Comparison of ENCODE assay signal across 2 cellular contexts in the genomic region with DNA sequence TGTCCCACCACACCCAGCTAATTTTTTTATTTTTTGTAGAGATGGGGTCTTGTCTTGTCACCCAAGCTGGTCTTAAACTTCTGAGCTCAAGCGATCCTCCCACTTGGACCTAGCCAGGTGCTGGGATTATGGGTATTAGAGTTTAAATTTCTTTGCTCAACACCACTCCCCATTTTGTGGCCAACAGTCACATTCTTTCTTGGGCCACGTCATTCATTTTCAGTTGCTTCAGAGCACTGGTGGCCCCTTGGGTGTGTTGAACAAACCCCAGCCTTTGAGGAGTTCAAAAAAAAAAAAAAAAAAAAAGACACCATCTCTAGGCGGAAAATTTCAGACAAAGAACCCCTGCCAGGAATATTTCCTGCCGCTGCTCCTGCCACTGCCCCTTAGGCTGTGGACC. TPM values are rescaled to one million over a fixed set of nuclear protein-coding genes. Genes with fewer than 3 reads are reported as not detected.
"Had no signal": no experiment of that assay in that cellular context is flagged by ENCODE, and none has a peak within 500 bp of the region (broad histone marks: within the 10 kb centered on the region; RNA-seq: fewer than 3 reads in every experiment).

No MANE protein-coding gene starts in this region.

RNA-seq across cellular contexts. Expression of a gene that starts 32.3 kb away (rescaled TPM):
- total RNA-seq: chondrocyte had no signal

RNA-seq across cellular contexts. Expression of a gene that starts 47.5 kb away (rescaled TPM):
- total RNA-seq: ascending aorta had no signal
